In the genomic region with DNA sequence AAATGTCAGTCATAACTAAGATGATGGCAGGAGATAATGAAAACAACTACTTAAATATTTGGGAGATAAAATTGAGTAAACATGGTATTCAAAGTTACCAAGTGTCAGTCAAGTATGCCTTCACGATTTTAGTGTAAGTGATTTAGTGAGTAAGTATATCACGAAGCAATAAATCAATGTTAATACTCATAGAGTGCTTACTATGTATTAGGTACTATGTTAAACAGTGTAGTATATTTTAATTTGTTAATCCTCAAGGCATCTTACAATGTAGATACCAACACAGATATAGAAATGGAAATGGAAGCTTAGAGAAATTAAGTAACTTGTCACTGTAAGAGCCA, we compare ENCODE assay signal across 14 cellular contexts. TPM values are rescaled to one million over a fixed set of nuclear protein-coding genes. Genes with fewer than 3 reads are reported as not detected.
DNase-seq lines count a peak whose midpoint lies in the region; ATAC-seq, FAIRE-seq and TF ChIP-seq lines count a peak whose summit lies in the region.
"Had no signal": no experiment of that assay in that cellular context is flagged by ENCODE, and none has a peak within 500 bp of the region (broad histone marks: within the 10 kb centered on the region; RNA-seq: fewer than 3 reads in every experiment).

No MANE protein-coding gene starts in this region.

- H4K20me1 ChIP-seq in BLaER1 (no peaks in the 10 kb centered on the region), DND-41 (ENCODE audit: insufficient read depth, low read length) (no peaks in the 10 kb centered on the region), K562 (replicated peaks; ENCODE audit: control insufficient read depth, insufficient read depth, low read length) (no peaks in the 10 kb centered on the region)

- H3K27me3 ChIP-seq in BLaER1 (no peaks in the 10 kb centered on the region), DND-41 (ENCODE audit: insufficient read depth, low read length, poor library complexity) (no peaks in the 10 kb centered on the region), K562 (ENCODE audit: control insufficient read depth in 2 of 2, insufficient read depth in 2 of 2, low read length in 2 of 2) (no peaks in the 10 kb centered on the region)
- H3K27me3 ChIP-seq: BE2C had no signal

- no TSS peak for BruUV-seq in K562 (replicated peaks; lab: Mats Ljungman, UMichigan)

- no peak for TF ChIP-seq POLR2A in K562 (conservative IDR thresholded peaks at IDR 0.05)

- H3K9me1 ChIP-seq in K562 (ENCODE audit: control insufficient read depth, insufficient read depth, low read length) = no peaks in the 10 kb centered on the region

- POLR2A ChIA-PET in RWPE1 (lab: Yijun Ruan, JAX; ENCODE audit: low non-redundant PET) (no interaction called here), K562 (lab: Yijun Ruan, JAX) (interaction anchor here (1.0 kb wide), 1 partner anchor 11 kb away, joined by 3 read pairs; no protein-coding TSS in a partner anchor)

- H3K36me3 ChIP-seq in BLaER1 (no peaks in the 10 kb centered on the region), DND-41 (ENCODE audit: insufficient read depth, low read length) (no peaks in the 10 kb centered on the region), K562 (ENCODE audit: control insufficient read depth, insufficient read depth, low read length) (no peaks in the 10 kb centered on the region)
- H3K36me3 ChIP-seq: BE2C had no signal

- no peak overlapping the region for H3K4me3 ChIP-seq in BLaER1
- H3K4me3 ChIP-seq in DND-41 (ENCODE audit: low read depth in 1 of 2, low read length in 2 of 2) = no peak overlapping the region
- no peak overlapping the region for H3K4me3 ChIP-seq in K562

- H3K79me2 ChIP-seq in DND-41 (ENCODE audit: insufficient read depth, low read length) = no peaks in the 10 kb centered on the region
- no peaks in the 10 kb centered on the region; the same call in 2 of the 3 replicates for H3K79me2 ChIP-seq in K562 (ENCODE audit: control insufficient read depth, insufficient read depth, low read length)

- no peak for TF ChIP-seq RAD21 in K562 (CRISPR knock-in tag; conservative IDR thresholded peaks at IDR 0.05 in 1 of 2, IDR thresholded peaks at IDR 0.05 in 1 of 2)

- ATAC-seq in DND-41 (ENCODE audit: insufficient read depth, low read depth) (no peak), K562 (no peak)

- H2AFZ ChIP-seq in DND-41 (ENCODE audit: low read depth, low read length) = no peak overlapping the region
- H2AFZ ChIP-seq in K562 (ENCODE audit: low read depth, low read length) = no peak overlapping the region

- DNase-seq in DND-41 = no peak
- DNase-seq in RWPE1 (ENCODE audit: low spot score) = no peak
- no peak for DNase-seq in K562 (ENCODE audit: extremely low read depth in 1 of 4, low spot score in 3 of 4)
- DNase-seq in DMS53 treated with DMSO at 0.1 percent for 48 hours (lab: John Stamatoyannopoulos, UW; ENCODE audit: unreplicated experiment) = no peak
- DNase-seq in stimulated activated CD4-positive, alpha-beta T cell treated with anti-CD3 and anti-CD28 coated beads, Interleukin-4, amount 100 ng/mL, for 1 hour = no peak
- no peak for DNase-seq in hypothalamus (lab: John Stamatoyannopoulos, UW)
- DNase-seq: BE2C; DMS 273 treated with DMSO at 0.1 percent for 48 hours; H7; NCI-H1436 treated with DMSO at 0.1 percent for 48 hours; NK-92 treated with Interleukin-12 subunit alpha and Interleukin-12 subunit beta, amount 100 ng/mL, for 24 hours; Right ventricle myocardium superior; SK-N-SH had no signal

- intact Hi-C loops in K562 (cut with micrococcal nuclease) = loop anchor here (5.0 kb wide), 2 partner anchors 121 to 311 kb away; no protein-coding TSS in a partner anchor

- TF ChIP-seq EP300 in K562 (IDR thresholded peaks at IDR 0.05; ENCODE audit: low read length) = no peak

- CTCF ChIA-PET in RWPE1 (lab: Yijun Ruan, JAX) = no interaction called here
- CTCF ChIA-PET in K562 (lab: Yijun Ruan, JAX; ENCODE audit: low intra/inter-chr PET ratio) = no interaction called here

- H3K9me3 ChIP-seq in BLaER1 (no peaks in the 10 kb centered on the region), DND-41 (ENCODE audit: insufficient read depth, low read length, severe bottlenecking) (no peaks in the 10 kb centered on the region), K562 (replicated peaks; ENCODE audit: control insufficient read depth, insufficient read depth, low read depth, low read length) (no peaks in the 10 kb centered on the region)
- H3K9me3 ChIP-seq: BE2C, SK-N-SH had no signal

- no peak overlapping the region for H3K9ac ChIP-seq in BLaER1
- H3K9ac ChIP-seq in DND-41 (ENCODE audit: low read depth, low read length) = peak overlapping the region; percentile 25; the same call in 1 of the 2 replicates
- 0 out of 4 replicates have a peak overlapping the region, but pooled peaks of 1 of the 2 experiments have one; percentile 1 for H3K9ac ChIP-seq in K562 (ENCODE audit: insufficient read depth in 1 of 2, low read depth in 2 of 2, low read length in 2 of 2)
- H3K9ac ChIP-seq: SK-N-SH had no signal

- in situ Hi-C loops in K562 (cut with MboI) = loop anchor here (5.0 kb wide), 1 partner anchor 81 kb away; no protein-coding TSS in a partner anchor

- no peak for TF ChIP-seq CTCF in DND-41 (IDR thresholded peaks at IDR 0.05; ENCODE audit: borderline replicate concordance, extremely low read depth, low read length, poor library complexity, severe bottlenecking)
- no peak for TF ChIP-seq CTCF in RWPE1 (conservative IDR thresholded peaks at IDR 0.05; ENCODE audit: low read depth)
- TF ChIP-seq CTCF in K562 (IDR thresholded peaks at IDR 0.05 in 2 of 3, conservative IDR thresholded peaks at IDR 0.05 in 1 of 3; ENCODE audit: insufficient read depth in 2 of 3, low read depth in 1 of 3, low read length in 3 of 3) = no peak

- FAIRE-seq in K562 (lab: Jason Lieb, UNC) = no peak

- 36% methylated on average over 2 of the region's 2 CpGs for WGBS in K562 (ENCODE audit: insufficient coverage, low coverage, missing lambda C conversion rate)

- peak overlapping the region; percentile 71 for H3K27ac ChIP-seq in BLaER1
- peak overlapping the region; percentile 84 for H3K27ac ChIP-seq in DND-41 (ENCODE audit: low read length)
- peak overlapping the region; percentile 59 for H3K27ac ChIP-seq in RWPE1
- peak overlapping the region; percentile 44; the same call in 2 of the 3 replicates for H3K27ac ChIP-seq in K562 (ENCODE audit: extremely low read depth, low read depth, low read length)

- H3K4me1 ChIP-seq in BLaER1 = peaks cover 57% of the 10 kb centered on the region
- H3K4me1 ChIP-seq in DND-41 (ENCODE audit: insufficient read depth, low read length) = peaks cover 75% of the 10 kb centered on the region
- H3K4me1 ChIP-seq in K562 (replicated peaks in 1 of 2; ENCODE audit: control insufficient read depth in 2 of 2, insufficient read depth in 2 of 2, low read length in 2 of 2) = peaks cover 18 to 75% of the 10 kb centered on the region in 2 experiments

- H3K4me2 ChIP-seq in BLaER1 (peak overlapping the region; percentile 68), DND-41 (ENCODE audit: insufficient read depth, low read length) (peak overlapping the region; percentile 37; the same call in 1 of the 2 replicates), K562 (ENCODE audit: insufficient read depth, low read length) (peak overlapping the region; percentile 1; the same call in 1 of the 2 replicates)
- H3K4me2 ChIP-seq: SK-N-SH had no signal

TF ChIP-seq in K562, 482 proteins besides CTCF, POLR2A, EP300 and RAD21 (continues in another document):
- TF ChIP-seq CREM (IDR thresholded peaks at IDR 0.05; ENCODE audit: low read depth) = no peak
- no peak for TF ChIP-seq GABPB1 (CRISPR knock-in tag; IDR thresholded peaks at IDR 0.05)
- TF ChIP-seq ARHGAP35 (IDR thresholded peaks at IDR 0.05; ENCODE audit: partially characterized antibody) = no peak
- TF ChIP-seq ADNP (tag; IDR thresholded peaks at IDR 0.05) = 0 out of 2 replicates have a peak, but pooled peaks have one; percentile 7
- TF ChIP-seq TFAP4 (CRISPR knock-in tag; IDR thresholded peaks at IDR 0.05; ENCODE audit: borderline replicate concordance) = no peak

RNA-seq across cellular contexts. Expression of gene ANXA3, which starts 59.6 kb away (rescaled TPM):
- 3.0 and 4.6 TPM in 2 replicates for total RNA-seq in K562 (2011; cell fraction: chromatin; rRNA removed; ENCODE audit: low replicate concordance)
- 2.2 and 3.7 TPM in 2 replicates for total RNA-seq in K562 (2011; cell fraction: nucleolus; rRNA removed)
- 1.5 and 3.9 TPM in 2 replicates for total RNA-seq in K562 (2011; cell fraction: nucleoplasm; rRNA removed)
- 6.3 and 7.1 TPM in 2 replicates for total RNA-seq in K562 (2014; rRNA removed)
- 6.7 and 10.0 TPM in 2 replicates for total RNA-seq in K562 (2014; rRNA removed; fragmentation: Illumina TruSeq; extraction: Trizol)
- total RNA-seq in K562 (2015; rRNA removed; fragmentation: Illumina TruSeq; extraction: Trizol) = 9.0 and 9.8 TPM in 2 replicates
- total RNA-seq in K562 (2021) = 5.1 and 6.4 TPM in 2 replicates
- polyA plus RNA-seq in K562 (2011; rRNA removed) = 12.2 and 13.1 TPM in 2 replicates
- polyA plus RNA-seq in K562 (2011; cell fraction: cytosol; rRNA removed) = 4.5 and 9.9 TPM in 2 replicates
- 10.2 and 18.4 TPM in 2 replicates for polyA plus RNA-seq in K562 (2011; cell fraction: nucleus; rRNA removed)
- 5.7 and 65.1 TPM in 2 replicates for polyA plus RNA-seq in K562 (2012)
- polyA plus RNA-seq in K562 (2014; fragmentation: Illumina TruSeq; extraction: Trizol) = 8.0 and 10.1 TPM in 2 replicates
- polyA plus RNA-seq in K562 (2014; fragmentation: Nextera tagmentation; extraction: Ambion mirVana) = 10 to 100 TPM; 14.7 to 15.5 TPM
- polyA plus RNA-seq in K562 (2014; rRNA removed) = 6.0 and 10.4 TPM in 2 replicates
- 9.1 and 12.6 TPM in 2 replicates for polyA minus RNA-seq in K562 (2011; rRNA and poly(A)+ RNA removed)
- polyA minus RNA-seq in K562 (2011; cell fraction: cytosol; rRNA and poly(A)+ RNA removed) = 3.7 and 12.7 TPM in 2 replicates
- 4.8 and 10.7 TPM in 2 replicates for polyA minus RNA-seq in K562 (2011; cell fraction: nucleus; rRNA and poly(A)+ RNA removed)

Comparison
In these comparisons a context has a peak if more than half of its experiments do, and no peak if none do; other contexts are left out.
1. H3K4me2 ChIP-seq: peak in every context shown above with its lines; median percentile 68 in BLaER1; 37 in DND-41; 1 in K562.